8 cellular contexts compared by ENCODE assay signal in genomic region chr2:27042159-27042661, GRCh38. TPM values are rescaled to one million over a fixed set of nuclear protein-coding genes. Genes with fewer than 3 reads are reported as not detected.
A peak's percentile ranks its signal among the peaks of the same experiment; 100 is the strongest.
DNase-seq lines count a peak whose midpoint lies in the region; ATAC-seq and TF ChIP-seq lines count a peak whose summit lies in the region.
"Had no signal": no experiment of that assay in that cellular context is flagged by ENCODE, and none has a peak within 500 bp of the region (broad histone marks: within the 10 kb centered on the region; RNA-seq: fewer than 3 reads in every experiment).

No MANE protein-coding gene starts in this region.

- dilution Hi-C loops in IMR-90 (cut with HindIII; ENCODE audit: low sequenced_read_pairs, unreplicated experiment) = no loop called here

- no peak overlapping the region for H3K4me2 ChIP-seq in IMR-90 (ENCODE audit: low read depth, low read length)
- no peak overlapping the region for H3K4me2 ChIP-seq in osteoblast (ENCODE audit: insufficient read depth, low read length)

- H2AK5ac ChIP-seq in IMR-90 (ENCODE audit: low read depth, low read length) = no peak overlapping the region

- H3K14ac ChIP-seq in IMR-90 (replicated peaks; ENCODE audit: low read depth, low read length) = no peak overlapping the region

- DNase-seq in DMS 273 (lab: John Stamatoyannopoulos, UW; ENCODE audit: unreplicated experiment) = peak; percentile 15
- no peak for DNase-seq in DMS 273 treated with DMSO at 0.1 percent for 48 hours (lab: John Stamatoyannopoulos, UW)
- no peak for DNase-seq in IMR-90
- no peak for DNase-seq in osteoblast (ENCODE audit: insufficient read length, low spot score, missing footprints)
- no peak for DNase-seq in NOMO-1 (lab: John Stamatoyannopoulos, UW; ENCODE audit: unreplicated experiment in 2 of 2)
- DNase-seq: NCI-H2107 had no signal

- in situ Hi-C loops in IMR-90 (cut with MboI; ENCODE audit: low sequenced_read_pairs) = no loop called here

- no peaks in the 10 kb centered on the region for H3K79me2 ChIP-seq in osteoblast (ENCODE audit: insufficient read depth, low read length)

- peaks cover 9% of the 10 kb centered on the region for H3K9me1 ChIP-seq in IMR-90 (ENCODE audit: insufficient read depth, low read length)

- H4K5ac ChIP-seq in IMR-90 (ENCODE audit: low read depth, low read length) = no peak overlapping the region

- no peak overlapping the region for H4K8ac ChIP-seq in IMR-90 (ENCODE audit: low read depth in 2 of 2, low read length in 2 of 2)

- H3K36me3 ChIP-seq in IMR-90 (ENCODE audit: control insufficient read depth, insufficient read depth, low read length) (peaks cover 50% of the 10 kb centered on the region), osteoblast (ENCODE audit: insufficient read depth, low read length) (peaks cover 63% of the 10 kb centered on the region)

- no peak overlapping the region for H3K4ac ChIP-seq in IMR-90 (ENCODE audit: low read depth, low read length)

- POLR2A ChIA-PET in IMR-90 (lab: Charles Lee; ENCODE audit: unreplicated experiment) = interaction anchor here (0.6 kb wide), 1 partner anchor 150 kb away, joined by 3 read pairs; no protein-coding TSS in a partner anchor

- H2AFZ ChIP-seq in IMR-90 (replicated peaks; ENCODE audit: low read length, poor library complexity) (no peak overlapping the region), osteoblast (ENCODE audit: low read length) (no peak overlapping the region)

- CTCF ChIA-PET in IMR-90 (lab: Yijun Ruan, JAX) = no interaction called here

- H3K27me3 ChIP-seq in IMR-90 (ENCODE audit: control insufficient read depth, insufficient read depth, low read length) = no peaks in the 10 kb centered on the region
- no peaks in the 10 kb centered on the region for H3K27me3 ChIP-seq in osteoblast (ENCODE audit: insufficient read depth, low read length)

- H3K23ac ChIP-seq in IMR-90 (ENCODE audit: low read depth, low read length) = no peak overlapping the region

- TF ChIP-seq RAD21 in IMR-90 (IDR thresholded peaks at IDR 0.05; ENCODE audit: low read length) = no peak

- no peak overlapping the region for H2BK120ac ChIP-seq in IMR-90 (ENCODE audit: low read depth, low read length)

- H3K4me1 ChIP-seq in IMR-90 (ENCODE audit: control insufficient read depth, insufficient read depth, low read length) = peaks cover 4% of the 10 kb centered on the region; the same call in 1 of the 2 replicates
- peaks cover 18% of the 10 kb centered on the region for H3K4me1 ChIP-seq in osteoblast (ENCODE audit: insufficient read depth, low read length)

- no peak for TF ChIP-seq POLR2A in IMR-90 (IDR thresholded peaks at IDR 0.05; ENCODE audit: low read depth, low read length)

- H3K9me3 ChIP-seq in IMR-90 (ENCODE audit: control insufficient read depth, insufficient read depth, low read length) (no peaks in the 10 kb centered on the region), osteoblast (ENCODE audit: low read depth, low read length) (no peaks in the 10 kb centered on the region)

- H2BK20ac ChIP-seq in IMR-90 (ENCODE audit: low read depth, low read length) = no peak overlapping the region

- peaks cover 4 to 30% of the 10 kb centered on the region in 2 experiments; a peak in 3 of 4 replicates for H3K79me1 ChIP-seq in IMR-90 (ENCODE audit: low read depth in 1 of 2, low read length in 2 of 2)

- no peak overlapping the region for H2BK15ac ChIP-seq in IMR-90 (ENCODE audit: low read depth, low read length)

- no peak overlapping the region for H3K56ac ChIP-seq in IMR-90 (ENCODE audit: extremely low read depth, insufficient read depth, low read length)

- no peak overlapping the region for H3K18ac ChIP-seq in IMR-90 (ENCODE audit: low read depth, low read length)

- H3K27ac ChIP-seq in IMR-90 (ENCODE audit: insufficient read depth, low read length) = no peak overlapping the region
- peak overlapping the region; percentile 54 for H3K27ac ChIP-seq in osteoblast (ENCODE audit: low read depth, low read length)
- H3K27ac ChIP-seq: 22Rv1 had no signal

- H2AK9ac ChIP-seq in IMR-90 (replicated peaks; ENCODE audit: low read depth, low read length, poor library complexity) = peak overlapping the region; percentile 22

- WGBS in IMR-90 (ENCODE audit: extremely low coverage in 2 of 2, insufficient read length in 1 of 2), 2 experiments = 86% methylated on average over 1 of the region's 10 CpGs; no CpG with 5 or more reads in 1 of the 2 experiments

- ATAC-seq in IMR-90 (ENCODE audit: low read depth) = no peak; the same call in 1 of the 2 replicates
- ATAC-seq in GM19467 (IDR thresholded peaks at IDR 0.05; ENCODE audit: unreplicated experiment) = no peak

- H2BK5ac ChIP-seq in IMR-90 (ENCODE audit: low read depth, low read length, poor library complexity, severe bottlenecking) = no peak overlapping the region

- TF ChIP-seq CTCF in IMR-90 (conservative IDR thresholded peaks at IDR 0.05; ENCODE audit: low read depth, low read length) (no peak), osteoblast (IDR thresholded peaks at IDR 0.05; ENCODE audit: extremely low read depth, low read depth, low read length) (no peak)

- no peak overlapping the region for H3K9ac ChIP-seq in IMR-90 (ENCODE audit: low read depth, low read length)

- H4K91ac ChIP-seq in IMR-90 (ENCODE audit: insufficient read depth, low read depth, low read length) = no peak overlapping the region

- H3K4me3 ChIP-seq in IMR-90 (ENCODE audit: insufficient read depth, low read depth, low read length) (no peak overlapping the region), osteoblast (ENCODE audit: insufficient read depth, low read length) (no peak overlapping the region)

- intact Hi-C loops in IMR-90 (cut with micrococcal nuclease) = no loop called here

- H4K20me1 ChIP-seq in IMR-90 (ENCODE audit: insufficient read depth, low read length) = peaks cover 18% of the 10 kb centered on the region
- peaks cover 27% of the 10 kb centered on the region for H4K20me1 ChIP-seq in osteoblast (ENCODE audit: insufficient read depth, low read length)

- BruUV-seq in IMR-90 (replicated peaks; lab: Mats Ljungman, UMichigan) = no TSS peak

TF ChIP-seq in IMR-90, 13 proteins besides CTCF, POLR2A, EP300 and RAD21:
- TF ChIP-seq, protein P1, sequence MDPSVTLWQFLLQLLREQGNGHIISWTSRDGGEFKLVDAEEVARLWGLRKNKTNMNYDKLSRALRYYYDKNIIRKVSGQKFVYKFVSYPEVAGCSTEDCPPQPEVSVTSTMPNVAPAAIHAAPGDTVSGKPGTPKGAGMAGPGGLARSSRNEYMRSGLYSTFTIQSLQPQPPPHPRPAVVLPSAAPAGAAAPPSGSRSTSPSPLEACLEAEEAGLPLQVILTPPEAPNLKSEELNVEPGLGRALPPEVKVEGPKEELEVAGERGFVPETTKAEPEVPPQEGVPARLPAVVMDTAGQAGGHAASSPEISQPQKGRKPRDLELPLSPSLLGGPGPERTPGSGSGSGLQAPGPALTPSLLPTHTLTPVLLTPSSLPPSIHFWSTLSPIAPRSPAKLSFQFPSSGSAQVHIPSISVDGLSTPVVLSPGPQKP (IDR thresholded peaks at IDR 0.05; ENCODE audit: borderline replicate concordance, low read depth, low read length) = no peak
- no peak for TF ChIP-seq RFX5 (IDR thresholded peaks at IDR 0.05; ENCODE audit: low read depth, low read length)
- TF ChIP-seq RCOR1 (IDR thresholded peaks at IDR 0.05; ENCODE audit: insufficient replicate concordance, low read length) = no peak
- TF ChIP-seq CHD1 (IDR thresholded peaks at IDR 0.05; ENCODE audit: low read depth, low read length) = no peak
- TF ChIP-seq MAZ (IDR thresholded peaks at IDR 0.05; ENCODE audit: borderline replicate concordance, low read depth, low read length) = no peak
- no peak for TF ChIP-seq SMC3 (IDR thresholded peaks at IDR 0.05; ENCODE audit: low read depth, low read length)
- no peak for TF ChIP-seq USF2 (IDR thresholded peaks at IDR 0.05; ENCODE audit: low read depth, low read length)
- TF ChIP-seq NFE2L2 (IDR thresholded peaks at IDR 0.05; ENCODE audit: low read depth, low read length) = no peak
- no peak for TF ChIP-seq MAFK (IDR thresholded peaks at IDR 0.05; ENCODE audit: low read depth, low read length)
- no peak for TF ChIP-seq FOS (IDR thresholded peaks at IDR 0.05; ENCODE audit: low read depth, low read length)
- TF ChIP-seq BHLHE40 (IDR thresholded peaks at IDR 0.05; ENCODE audit: low read depth, low read length) = no peak

RNA-seq across cellular contexts. Expression of gene AGBL5, which starts 9.3 kb away (rescaled TPM):
- total RNA-seq in IMR-90 (2012; rRNA removed) = 22.8 and 26.2 TPM in 2 replicates
- polyA plus RNA-seq in IMR-90 (2012; rRNA removed) = 19.0 and 21.1 TPM in 2 replicates
- polyA plus RNA-seq in IMR-90 (2012; cell fraction: cytosol; rRNA removed) = 18.5 and 25.0 TPM in 2 replicates
- polyA plus RNA-seq in IMR-90 (2012; cell fraction: nucleus; rRNA removed; ENCODE audit: low replicate concordance) = 12.2 and 14.9 TPM in 2 replicates
- 24.6 and 26.8 TPM in 2 replicates for total RNA-seq in osteoblast

RNA-seq across cellular contexts. Expression of gene TMEM214, which starts 9.4 kb away (rescaled TPM):
- total RNA-seq in IMR-90 (2012; rRNA removed) = 31.7 and 32.1 TPM in 2 replicates
- 121 and 132 TPM in 2 replicates for polyA plus RNA-seq in IMR-90 (2012; rRNA removed)
- polyA plus RNA-seq in IMR-90 (2012; cell fraction: cytosol; rRNA removed) = 47.0 and 97.1 TPM in 2 replicates
- 273 and 440 TPM in 2 replicates for polyA plus RNA-seq in IMR-90 (2012; cell fraction: nucleus; rRNA removed; ENCODE audit: low replicate concordance)
- 50.3 and 50.7 TPM in 2 replicates for total RNA-seq in osteoblast

RNA-seq across cellular contexts. Expression of gene OST4, which starts 29.2 kb away (rescaled TPM):
- 196 and 386 TPM in 2 replicates for total RNA-seq in IMR-90 (2012; rRNA removed)
- 806 and 1,337 TPM in 2 replicates for polyA plus RNA-seq in IMR-90 (2012; rRNA removed)
- 677 and 1,004 TPM in 2 replicates for polyA plus RNA-seq in IMR-90 (2012; cell fraction: cytosol; rRNA removed)
- 119 and 187 TPM in 2 replicates for polyA plus RNA-seq in IMR-90 (2012; cell fraction: nucleus; rRNA removed; ENCODE audit: low replicate concordance)
- 202 and 235 TPM in 2 replicates for total RNA-seq in osteoblast

RNA-seq across cellular contexts. Expression of gene EMILIN1, which starts 36.2 kb away (rescaled TPM):
- total RNA-seq in IMR-90 (2012; rRNA removed) = 26.5 and 27.8 TPM in 2 replicates
- polyA plus RNA-seq in IMR-90 (2012; rRNA removed) = 95.6 and 123 TPM in 2 replicates
- polyA plus RNA-seq in IMR-90 (2012; cell fraction: cytosol; rRNA removed) = 92.2 and 162 TPM in 2 replicates
- 96.9 and 278 TPM in 2 replicates for polyA plus RNA-seq in IMR-90 (2012; cell fraction: nucleus; rRNA removed; ENCODE audit: low replicate concordance)
- 137 and 138 TPM in 2 replicates for total RNA-seq in osteoblast

RNA-seq across cellular contexts. Expression of gene KHK, which starts 44.4 kb away (rescaled TPM):
- total RNA-seq in IMR-90 (2012; rRNA removed) (0.56 and 0.72 TPM in 2 replicates), osteoblast (0.29 and 0.36 TPM in 2 replicates)
- polyA plus RNA-seq in IMR-90 (2012; rRNA removed) = 0.80 and 0.82 TPM in 2 replicates
- polyA plus RNA-seq in IMR-90 (2012; cell fraction: cytosol; rRNA removed) = 0.58 and 0.95 TPM in 2 replicates
- 0.68 and 1.2 TPM in 2 replicates for polyA plus RNA-seq in IMR-90 (2012; cell fraction: nucleus; rRNA removed; ENCODE audit: low replicate concordance)
